ENCODE assay signal across 25 cellular contexts in the genomic region with DNA sequence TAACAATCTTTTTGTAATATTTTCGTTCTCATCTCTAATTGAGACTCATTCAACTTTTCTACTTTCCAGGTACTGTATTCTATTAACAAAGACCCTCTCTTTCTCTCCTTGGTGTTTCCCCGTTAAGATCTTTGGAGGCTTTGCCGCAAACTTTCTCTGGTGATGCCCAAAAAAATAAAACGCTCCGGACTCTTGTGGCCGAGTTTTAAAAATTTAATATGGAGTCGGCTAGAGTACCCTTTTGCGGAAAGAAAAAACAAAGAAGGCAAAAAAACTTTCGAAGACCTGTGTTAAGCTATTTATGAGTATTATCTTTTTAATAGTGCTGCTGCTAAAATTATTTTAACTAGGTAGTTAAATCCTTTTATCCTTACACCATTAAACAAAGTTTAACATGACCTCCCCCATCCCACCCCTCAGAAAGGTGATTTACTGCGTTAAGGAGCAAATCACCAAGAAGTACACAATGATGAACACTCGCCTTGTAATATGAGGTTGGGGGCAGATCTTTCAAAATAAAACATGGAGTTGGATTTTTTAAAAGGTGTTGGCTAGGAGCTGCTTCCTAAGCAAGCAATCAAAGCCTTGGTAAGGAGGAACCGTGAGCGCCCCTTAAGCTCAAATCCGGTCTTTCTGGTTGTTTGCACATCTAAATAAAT. TPM values are rescaled to one million over a fixed set of nuclear protein-coding genes. Genes with fewer than 3 reads are reported as not detected.
DNase-seq lines count a peak whose midpoint lies in the region; ATAC-seq and TF ChIP-seq lines count a peak whose summit lies in the region.
"Had no signal": no experiment of that assay in that cellular context is flagged by ENCODE, and none has a peak within 500 bp of the region (broad histone marks: within the 10 kb centered on the region; RNA-seq: fewer than 3 reads in every experiment).

No MANE protein-coding gene starts in this region.

- H3K27ac ChIP-seq in CD4-positive, alpha-beta memory T cell (ENCODE audit: low read depth, low read length): no peak overlapping the region
- no peak overlapping the region for H3K27ac ChIP-seq in OCI-LY7 (ENCODE audit: low read depth, low read length, poor library complexity, severe bottlenecking)
- no peak overlapping the region for H3K27ac ChIP-seq in adrenal gland
- H3K27ac ChIP-seq: BLaER1, breast epithelium, heart right ventricle, left ventricle myocardium inferior, ovary, spleen, WERI-Rb-1 had no signal

- POLR2A ChIA-PET in CD4-positive, alpha-beta memory T cell (lab: Charles Lee; ENCODE audit: partially characterized antibody): no interaction called here
- POLR2A ChIA-PET in OCI-LY7 (lab: Charles Lee): no interaction called here

- peak overlapping the region in 5 of 7 donors; percentile 5 to 77 (median 50) for H3K27ac Mint-ChIP-seq in CD4-positive, alpha-beta memory T cell
- H3K27ac Mint-ChIP-seq in HFFc6: peak overlapping the region; percentile 94
- H3K27ac Mint-ChIP-seq in naive B cell: peak overlapping the region in 4 of 6 donors; percentile 21 to 91 (median 57)
- H3K27ac Mint-ChIP-seq: stimulated activated memory B cell treated with anti-CD40 and anti-IgM and Interleukin-4, amounts not matched to agents 10 μg/mL and 1 μg/mL and 100 μg/mL, for 72 hours had no signal

- H3K9me3 Mint-ChIP-seq in CD4-positive, alpha-beta memory T cell: peaks cover 0 to 51% (median 42%) of the 10 kb centered on the region in 8 donors
- H3K9me3 Mint-ChIP-seq in HFFc6: no peaks in the 10 kb centered on the region
- H3K9me3 Mint-ChIP-seq in naive B cell: peaks cover 5 to 46% (median 14%) of the 10 kb centered on the region in 7 donors

- intact Hi-C loops in CD4-positive, alpha-beta memory T cell (cut with micrococcal nuclease): loop anchor here (10.0 kb wide), 1 partner anchor 840 kb away; no protein-coding TSS in a partner anchor
- intact Hi-C loops in OCI-LY7 (cut with micrococcal nuclease; ENCODE audit: unreplicated experiment) (no loop called here), adrenal gland (cut with DNase I) (no loop called here)

- H3K27me3 ChIP-seq in CD4-positive, alpha-beta memory T cell (ENCODE audit: insufficient read depth, low read length): peaks cover 73% of the 10 kb centered on the region
- H3K27me3 ChIP-seq in endocrine pancreas (ENCODE audit: control insufficient read depth, insufficient read depth, low read length) (no peaks in the 10 kb centered on the region), adrenal gland (peaks cover 81% of the 10 kb centered on the region)
- H3K27me3 ChIP-seq: ovary had no signal

- no peaks in the 10 kb centered on the region for H3K36me3 ChIP-seq in CD4-positive, alpha-beta memory T cell (ENCODE audit: insufficient read depth, low read length)
- no peaks in the 10 kb centered on the region for H3K36me3 ChIP-seq in endocrine pancreas (ENCODE audit: control insufficient read depth, insufficient read depth, low read length)
- H3K36me3 ChIP-seq in OCI-LY7 (ENCODE audit: insufficient read depth, low read length): no peaks in the 10 kb centered on the region
- no peaks in the 10 kb centered on the region for H3K36me3 ChIP-seq in adrenal gland (replicated peaks in 1 of 2)
- H3K36me3 ChIP-seq: BLaER1, breast epithelium, heart right ventricle, left ventricle myocardium inferior, ovary, spleen, WERI-Rb-1 had no signal

- no TSS peak for BruUV-seq in OCI-LY7 (replicated peaks; lab: Mats Ljungman, UMichigan)

- H3K4me3 ChIP-seq in CD4-positive, alpha-beta memory T cell (ENCODE audit: low read length in 2 of 2): no peak overlapping the region
- H3K4me3 ChIP-seq in endocrine pancreas (ENCODE audit: control insufficient read depth, insufficient read depth, low read length): peak overlapping the region; percentile 76
- H3K4me3 ChIP-seq in OCI-LY7 (ENCODE audit: low read depth, low read length, poor library complexity, severe bottlenecking): no peak overlapping the region
- H3K4me3 ChIP-seq in adrenal gland: no peak overlapping the region
- H3K4me3 ChIP-seq: BLaER1, heart right ventricle, left ventricle myocardium inferior, ovary, spleen had no signal

- no peaks in the 10 kb centered on the region for H4K20me1 ChIP-seq in OCI-LY7 (ENCODE audit: insufficient read depth, low read length)
- H4K20me1 ChIP-seq: BLaER1 had no signal

- no peaks in the 10 kb centered on the region for H3K9me2 ChIP-seq in OCI-LY7 (ENCODE audit: insufficient read depth, low read length)

- peaks cover 0 to 3% (median under 1%) of the 10 kb centered on the region in 4 donors for H3K4me1 Mint-ChIP-seq in CD4-positive, alpha-beta memory T cell
- H3K4me1 Mint-ChIP-seq in HFFc6 (ENCODE audit: low read depth) (peaks cover 38% of the 10 kb centered on the region), naive B cell (peaks cover 0 to 11% (median 5%) of the 10 kb centered on the region in 3 donors)

- no peaks in the 10 kb centered on the region for H3K9me3 ChIP-seq in CD4-positive, alpha-beta memory T cell (ENCODE audit: control insufficient read depth in 1 of 2, low read length in 2 of 2)
- H3K9me3 ChIP-seq in endocrine pancreas (ENCODE audit: control insufficient read depth, low read length) (no peaks in the 10 kb centered on the region), OCI-LY7 (ENCODE audit: low read length) (no peaks in the 10 kb centered on the region), adrenal gland (replicated peaks in 1 of 3) (no peaks in the 10 kb centered on the region)
- H3K9me3 ChIP-seq: breast epithelium, heart right ventricle, left ventricle myocardium inferior had no signal

- no peak overlapping the region for H2AFZ ChIP-seq in OCI-LY7 (ENCODE audit: low read length)

- H3K27me3 Mint-ChIP-seq in CD4-positive, alpha-beta memory T cell: peaks cover 39 to 54% of the 10 kb centered on the region in 2 donors
- H3K27me3 Mint-ChIP-seq in HFFc6 (ENCODE audit: insufficient read depth) (peaks cover 11% of the 10 kb centered on the region), naive B cell (peaks cover 39 to 58% (median 46%) of the 10 kb centered on the region in 3 donors)
- H3K27me3 Mint-ChIP-seq: stimulated activated memory B cell treated with anti-CD40 and anti-IgM and Interleukin-4, amounts not matched to agents 10 μg/mL and 1 μg/mL and 100 μg/mL, for 72 hours had no signal

- no peaks in the 10 kb centered on the region for H3K79me2 ChIP-seq in OCI-LY7 (ENCODE audit: insufficient read depth, low read depth, low read length)

- 14 to 21% (median 16%) methylated on average over 14 of the region's 14 CpGs for WGBS in adrenal gland, 4 donors

- no peaks in the 10 kb centered on the region for H3K4me1 ChIP-seq in CD4-positive, alpha-beta memory T cell (ENCODE audit: insufficient read depth, low read length)
- peaks cover 2% of the 10 kb centered on the region for H3K4me1 ChIP-seq in endocrine pancreas (ENCODE audit: control insufficient read depth, insufficient read depth, low read length)
- no peaks in the 10 kb centered on the region for H3K4me1 ChIP-seq in OCI-LY7 (ENCODE audit: insufficient read depth, low read length, poor library complexity, severe bottlenecking)
- no peaks in the 10 kb centered on the region for H3K4me1 ChIP-seq in adrenal gland (replicated peaks in 1 of 2)
- H3K4me1 ChIP-seq: BLaER1, breast epithelium had no signal

- no peak overlapping the region for H3K4me2 ChIP-seq in OCI-LY7 (ENCODE audit: low read length)
- H3K4me2 ChIP-seq: BLaER1 had no signal

- TF ChIP-seq CTCF in HFFc6 (IDR thresholded peaks at IDR 0.05) (no peak), OCI-LY7 (conservative IDR thresholded peaks at IDR 0.05; ENCODE audit: low read length) (no peak), adrenal gland (IDR thresholded peaks at IDR 0.05) (no peak)

- peak overlapping the region in 2 of 8 donors; percentile 11 to 66 for H3K4me3 Mint-ChIP-seq in CD4-positive, alpha-beta memory T cell
- peak overlapping the region; percentile 96 for H3K4me3 Mint-ChIP-seq in HFFc6
- H3K4me3 Mint-ChIP-seq in naive B cell: peak overlapping the region in 2 of 8 donors; percentile 58 to 72
- H3K4me3 Mint-ChIP-seq: stimulated activated memory B cell treated with anti-CD40 and anti-IgM and Interleukin-4, amounts not matched to agents 10 μg/mL and 1 μg/mL and 100 μg/mL, for 72 hours had no signal

- peak overlapping the region; percentile 86 for H3K9ac ChIP-seq in endocrine pancreas (ENCODE audit: control insufficient read depth, insufficient read depth, low read length)
- H3K9ac ChIP-seq: BLaER1 had no signal

- CTCF ChIA-PET in CD4-positive, alpha-beta memory T cell (lab: Charles Lee; ENCODE audit: partially characterized antibody): interaction anchor here (1.1 kb wide), 1 partner anchor 8 kb away, joined by 4 read pairs; no protein-coding TSS in a partner anchor
- CTCF ChIA-PET in OCI-LY7 (lab: Charles Lee; ENCODE audit: unreplicated experiment): no interaction called here

- DNase-seq in CD4-positive, alpha-beta memory T cell: no peak
- DNase-seq in HFFc6: no peak
- no peak for DNase-seq in naive B cell
- DNase-seq in OCI-LY7 (ENCODE audit: low spot score): no peak
- DNase-seq in RPMI8226: no peak
- DNase-seq in adrenal gland: no peak
- DNase-seq: activated CD8-positive, alpha-beta memory T cell treated with anti-CD3 and anti-CD28 coated beads, Interleukin-2, amount 50 U/mL, for 4 hours; activated gamma-delta T cell treated with Interleukin-2 at 50 U/mL for 16 hours; heart right ventricle; IMR-90; left ventricle myocardium inferior; NCI-H1048; NCI-H2107; NCI-H82; ovary; spleen; SW 1271; WERI-Rb-1 had no signal

- peaks cover 3 to 4% of the 10 kb centered on the region in 2 donors for H3K36me3 Mint-ChIP-seq in CD4-positive, alpha-beta memory T cell
- peaks cover 9% of the 10 kb centered on the region; the same call in 1 of the 2 replicates for H3K36me3 Mint-ChIP-seq in HFFc6 (ENCODE audit: low read depth)
- peaks cover 10 to 17% of the 10 kb centered on the region in 2 donors for H3K36me3 Mint-ChIP-seq in naive B cell

- TF ChIP-seq POLR2A in adrenal gland (IDR thresholded peaks at IDR 0.05): no peak

- ATAC-seq in naive B cell (ENCODE audit: low read depth in 2 of 2): no peak
- ATAC-seq in GM18520 (IDR thresholded peaks at IDR 0.05; ENCODE audit: unreplicated experiment): no peak
- ATAC-seq: heart right ventricle; stimulated activated memory B cell treated with anti-CD40 and anti-IgM and Interleukin-4, amounts not matched to agents 10 μg/mL and 1 μg/mL and 100 μg/mL, for 72 hours had no signal

RNA-seq across cellular contexts. Expression of a gene that starts 10.0 kb away (rescaled TPM):
- not detected for total RNA-seq in CD4-positive, alpha-beta memory T cell
- polyA plus RNA-seq in CD4-positive, alpha-beta memory T cell: not detected
- total RNA-seq in HFFc6 (2021; fragmentation: NEBNext Ultra II Directional; extraction: Animal tissue kit (Norgen Biotek cat#: 25700)): 10 to 100 TPM; 15.4 to 22.0 (median 18.2) TPM
- not detected for polyA plus RNA-seq in naive B cell (ENCODE audit: low read depth in 6 of 6)
- not detected in 2 replicates for total RNA-seq in OCI-LY7 (2014; rRNA removed; shearing (Covaris generic))
- not detected in 2 replicates for total RNA-seq in OCI-LY7 (2022)
- not detected for total RNA-seq in adrenal gland
- not detected for polyA plus RNA-seq in adrenal gland
- total RNA-seq: dermis microvascular lymphatic vessel endothelial cell, heart right ventricle, IMR-90, left ventricle myocardium inferior, RPMI7951, spleen had no signal
- polyA plus RNA-seq: heart right ventricle, IMR-90, ovary, spleen had no signal

Comparison
In these comparisons a context has a peak if more than half of its experiments do, and no peak if none do; other contexts are left out.
1. RNA of a gene that starts 10.0 kb away (total RNA-seq): 15.4 to 22.0 TPM in HFFc6; not detected in CD4-positive, alpha-beta memory T cell, not detected in OCI-LY7 and not detected in adrenal gland; every median in the first group is over 10 times any median in the second.
2. Peak in every context shown above with its lines, with median percentiles within 50 percentile points of each other: H3K27ac Mint-ChIP-seq.